Comparison of ENCODE assay signal across 8 cellular contexts in genomic region chr22:32411829-32412592, GRCh38. TPM values are rescaled to one million over a fixed set of nuclear protein-coding genes. Genes with fewer than 3 reads are reported as not detected.
A peak's percentile ranks its signal among the peaks of the same experiment; 100 is the strongest.
DNase-seq lines count a peak whose midpoint lies in the region; ATAC-seq and TF ChIP-seq lines count a peak whose summit lies in the region.

Gene RTCB (minus strand): TSS chr22:32412247. CDS start chr22:32412156, 91 bp downstream.

- H3K27ac ChIP-seq in C4-2B (peak within 1 kb of the TSS; percentile 80), Peyer's patch (peak within 1 kb of the TSS; percentile 75 to 89 (median 82)), mucosa of rectum (ENCODE audit: low read depth in 2 of 2, low read length in 2 of 2) (peak within 1 kb of the TSS; percentile 85 to 86)

- H3K9me3 ChIP-seq in Peyer's patch (no peaks in the 10 kb centered on the region), mucosa of rectum (ENCODE audit: control insufficient read depth in 2 of 2, low read length in 2 of 2) (no peaks in the 10 kb centered on the region)

- H3K9me3 Mint-ChIP-seq in activated T-cell treated with anti-CD3 and anti-CD28 coated beads, Interleukin-2, amount 50 U/mL, for 72 hours = no peaks in the 10 kb centered on the region

- in situ Hi-C loops in KBM-7 (cut with MboI; ENCODE audit: low pct_unique_long_range_greater_than_20kb, low sequenced_read_pairs) = no loop called here

- H3K27me3 Mint-ChIP-seq in activated T-cell treated with anti-CD3 and anti-CD28 coated beads, Interleukin-2, amount 50 U/mL, for 72 hours (ENCODE audit: low read depth) = peaks cover 4% of the 10 kb centered on the region

- H3K4me3 ChIP-seq in Peyer's patch (peak within 1 kb of the TSS; percentile 79 to 93 (median 88)), mucosa of rectum (ENCODE audit: low read length in 2 of 2) (peak within 1 kb of the TSS; percentile 94 to 99)

- H3K36me3 ChIP-seq in Peyer's patch (peaks cover 0 to 13% (median 0%) of the 10 kb centered on the region in 3 donors), mucosa of rectum (ENCODE audit: control insufficient read depth in 2 of 2, insufficient read depth in 2 of 2, low read length in 2 of 2) (peaks cover 13 to 18% of the 10 kb centered on the region in 2 donors)

- H3K9ac ChIP-seq in mucosa of rectum (ENCODE audit: low read depth in 1 of 2, low read length in 2 of 2) = peak within 1 kb of the TSS; percentile 91 to 93

- TF ChIP-seq POLR2A in Peyer's patch (IDR thresholded peaks at IDR 0.05) = peak; percentile 66 to 78

- DNase-seq in KBM-7 (peak; percentile 89), Peyer's patch (peak; percentile 81 to 96 (median 94))
- peak; percentile 92 to 93 for DNase-seq in activated T-cell treated with anti-CD3 and anti-CD28 coated beads, Interleukin-2, amount 50 U/mL, for 72 hours
- DNase-seq in stimulated activated CD8-positive, alpha-beta memory T cell treated with anti-CD3 and anti-CD28 coated beads, Interleukin-4, amount 100 ng/mL, for 24 hours (ENCODE audit: low read depth) = peak; percentile 89

- H3K4me3 Mint-ChIP-seq in activated T-cell treated with anti-CD3 and anti-CD28 coated beads, Interleukin-2, amount 50 U/mL, for 72 hours = peak within 1 kb of the TSS; percentile 96 to 97

- peaks cover 42% of the 10 kb centered on the region for H3K4me1 Mint-ChIP-seq in activated T-cell treated with anti-CD3 and anti-CD28 coated beads, Interleukin-2, amount 50 U/mL, for 72 hours (ENCODE audit: low read depth)

- no peaks in the 10 kb centered on the region for H3K27me3 ChIP-seq in Peyer's patch
- no peaks in the 10 kb centered on the region for H3K27me3 ChIP-seq in mucosa of rectum (ENCODE audit: control insufficient read depth in 2 of 2, insufficient read depth in 2 of 2, low read length in 2 of 2)

- ATAC-seq in GM19438 (IDR thresholded peaks at IDR 0.05; ENCODE audit: low read depth, unreplicated experiment) (peak; percentile 64), esophagus mucosa (peak; percentile 84)
- ATAC-seq in activated T-cell treated with anti-CD3 and anti-CD28 coated beads, Interleukin-2, amount 50 U/mL, for 72 hours (replicated peaks in 1 of 2) = peak; percentile 87 to 89

- H3K4me1 ChIP-seq in Peyer's patch (peaks cover 0 to 35% (median 1%) of the 10 kb centered on the region in 4 donors), mucosa of rectum (ENCODE audit: control insufficient read depth in 2 of 2, insufficient read depth in 2 of 2, low read length in 2 of 2) (peaks cover 16 to 18% of the 10 kb centered on the region in 2 donors)

- TF ChIP-seq CTCF in C4-2B (conservative IDR thresholded peaks at IDR 0.05) (no peak), Peyer's patch (IDR thresholded peaks at IDR 0.05) (no peak)

- H3K27ac Mint-ChIP-seq in activated T-cell treated with anti-CD3 and anti-CD28 coated beads, Interleukin-2, amount 50 U/mL, for 72 hours = peak within 1 kb of the TSS; percentile 96

- peaks cover 3 to 12% of the 10 kb centered on the region in 2 donors for H3K36me3 Mint-ChIP-seq in activated T-cell treated with anti-CD3 and anti-CD28 coated beads, Interleukin-2, amount 50 U/mL, for 72 hours (ENCODE audit: insufficient read depth in 2 of 2)

RNA-seq across cellular contexts. Expression of gene RTCB, which starts in this region (rescaled TPM):
- total RNA-seq in Peyer's patch (100 to 1,000 TPM in 3 of 4 donors, 10 to 100 TPM in 1; 62.7 to 181 (median 126) TPM), esophagus mucosa (50.3 TPM)
- total RNA-seq in activated T-cell treated with anti-CD3 and anti-CD28 coated beads, Interleukin-2, amount 50 U/mL, for 72 hours = 100 to 1,000 TPM; 106 to 107 TPM

Comparison
In these comparisons a context has a peak if more than half of its experiments do, and no peak if none do; other contexts are left out.
1. Peak in every context shown above with its lines: DNase-seq, ATAC-seq, H3K4me3 ChIP-seq and H3K27ac ChIP-seq.